ENCODE assay signal across 1 cellular context in the genomic region with DNA sequence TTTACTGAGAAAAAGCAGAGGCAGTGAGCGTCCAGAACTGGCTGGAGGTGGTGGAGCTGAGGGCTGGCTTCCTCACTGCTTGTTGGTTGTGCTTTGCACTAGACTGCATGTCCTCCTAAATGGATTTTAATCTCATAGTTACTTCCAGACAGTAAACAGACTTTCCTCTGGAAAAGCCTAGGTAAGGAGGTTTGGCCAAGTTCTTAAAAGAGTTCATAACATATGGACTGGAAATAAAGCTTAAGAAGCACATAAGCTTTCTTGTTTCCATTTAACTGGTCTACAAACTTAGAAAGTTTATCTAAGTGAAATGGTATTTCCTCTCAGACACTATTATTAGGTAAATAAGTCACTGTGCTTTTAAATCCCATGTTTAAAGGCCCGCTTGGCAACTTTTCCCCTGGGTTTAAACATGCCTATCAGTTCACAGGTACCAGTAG.
TF ChIP-seq lines count a peak whose summit lies in the region.

No MANE protein-coding gene starts in this region.

TF ChIP-seq in HepG2, 621 proteins besides CTCF, POLR2A, EP300 and RAD21:
- TF ChIP-seq, protein P1, sequence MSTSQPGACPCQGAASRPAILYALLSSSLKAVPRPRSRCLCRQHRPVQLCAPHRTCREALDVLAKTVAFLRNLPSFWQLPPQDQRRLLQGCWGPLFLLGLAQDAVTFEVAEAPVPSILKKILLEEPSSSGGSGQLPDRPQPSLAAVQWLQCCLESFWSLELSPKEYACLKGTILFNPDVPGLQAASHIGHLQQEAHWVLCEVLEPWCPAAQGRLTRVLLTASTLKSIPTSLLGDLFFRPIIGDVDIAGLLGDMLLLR (CRISPR knock-in tag; IDR thresholded peaks at IDR 0.05) = no peak
- TF ChIP-seq ZSCAN20 (CRISPR knock-in tag; IDR thresholded peaks at IDR 0.05; ENCODE audit: borderline replicate concordance) = no peak
- no peak for TF ChIP-seq ZNF7 (CRISPR knock-in tag; IDR thresholded peaks at IDR 0.05)
- no peak for TF ChIP-seq TBP (CRISPR knock-in tag; IDR thresholded peaks at IDR 0.05)
- TF ChIP-seq TBX3 (IDR thresholded peaks at IDR 0.05; ENCODE audit: borderline replicate concordance) = no peak
- no peak for TF ChIP-seq ZNF180 (CRISPR knock-in tag; IDR thresholded peaks at IDR 0.05; ENCODE audit: borderline replicate concordance, low read depth)
- no peak for TF ChIP-seq NR2F6 (IDR thresholded peaks at IDR 0.05)
- TF ChIP-seq NR2F6 (CRISPR knock-in tag; IDR thresholded peaks at IDR 0.05) = no peak
- TF ChIP-seq CREB1 (IDR thresholded peaks at IDR 0.05) = no peak
- no peak for TF ChIP-seq CREB1 (CRISPR knock-in tag; IDR thresholded peaks at IDR 0.05)
- TF ChIP-seq, protein P2, sequence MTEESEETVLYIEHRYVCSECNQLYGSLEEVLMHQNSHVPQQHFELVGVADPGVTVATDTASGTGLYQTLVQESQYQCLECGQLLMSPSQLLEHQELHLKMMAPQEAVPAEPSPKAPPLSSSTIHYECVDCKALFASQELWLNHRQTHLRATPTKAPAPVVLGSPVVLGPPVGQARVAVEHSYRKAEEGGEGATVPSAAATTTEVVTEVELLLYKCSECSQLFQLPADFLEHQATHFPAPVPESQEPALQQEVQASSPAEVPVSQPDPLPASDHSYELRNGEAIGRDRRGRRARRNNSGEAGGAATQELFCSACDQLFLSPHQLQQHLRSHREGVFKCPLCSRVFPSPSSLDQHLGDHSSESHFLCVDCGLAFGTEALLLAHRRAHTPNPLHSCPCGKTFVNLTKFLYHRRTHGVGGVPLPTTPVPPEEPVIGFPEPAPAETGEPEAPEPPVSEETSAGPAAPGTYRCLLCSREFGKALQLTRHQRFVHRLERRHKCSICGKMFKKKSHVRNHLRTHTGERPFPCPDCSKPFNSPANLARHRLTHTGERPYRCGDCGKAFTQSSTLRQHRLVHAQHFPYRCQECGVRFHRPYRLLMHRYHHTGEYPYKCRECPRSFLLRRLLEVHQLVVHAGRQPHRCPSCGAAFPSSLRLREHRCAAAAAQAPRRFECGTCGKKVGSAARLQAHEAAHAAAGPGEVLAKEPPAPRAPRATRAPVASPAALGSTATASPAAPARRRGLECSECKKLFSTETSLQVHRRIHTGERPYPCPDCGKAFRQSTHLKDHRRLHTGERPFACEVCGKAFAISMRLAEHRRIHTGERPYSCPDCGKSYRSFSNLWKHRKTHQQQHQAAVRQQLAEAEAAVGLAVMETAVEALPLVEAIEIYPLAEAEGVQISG (CRISPR knock-in tag; IDR thresholded peaks at IDR 0.05) = no peak
- TF ChIP-seq ZNF207 (IDR thresholded peaks at IDR 0.05; ENCODE audit: borderline replicate concordance) = no peak
- no peak for TF ChIP-seq ZNF501 (CRISPR knock-in tag; IDR thresholded peaks at IDR 0.05)
- TF ChIP-seq, protein P3, sequence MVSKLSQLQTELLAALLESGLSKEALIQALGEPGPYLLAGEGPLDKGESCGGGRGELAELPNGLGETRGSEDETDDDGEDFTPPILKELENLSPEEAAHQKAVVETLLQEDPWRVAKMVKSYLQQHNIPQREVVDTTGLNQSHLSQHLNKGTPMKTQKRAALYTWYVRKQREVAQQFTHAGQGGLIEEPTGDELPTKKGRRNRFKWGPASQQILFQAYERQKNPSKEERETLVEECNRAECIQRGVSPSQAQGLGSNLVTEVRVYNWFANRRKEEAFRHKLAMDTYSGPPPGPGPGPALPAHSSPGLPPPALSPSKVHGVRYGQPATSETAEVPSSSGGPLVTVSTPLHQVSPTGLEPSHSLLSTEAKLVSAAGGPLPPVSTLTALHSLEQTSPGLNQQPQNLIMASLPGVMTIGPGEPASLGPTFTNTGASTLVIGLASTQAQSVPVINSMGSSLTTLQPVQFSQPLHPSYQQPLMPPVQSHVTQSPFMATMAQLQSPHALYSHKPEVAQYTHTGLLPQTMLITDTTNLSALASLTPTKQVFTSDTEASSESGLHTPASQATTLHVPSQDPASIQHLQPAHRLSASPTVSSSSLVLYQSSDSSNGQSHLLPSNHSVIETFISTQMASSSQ (IDR thresholded peaks at IDR 0.05; ENCODE audit: low read depth) = no peak
- TF ChIP-seq, protein P3 (CRISPR knock-in tag; IDR thresholded peaks at IDR 0.05; ENCODE audit: borderline replicate concordance) = no peak
